In genomic region chr4:137267024-137267423, GRCh38 we compare ENCODE assay signal across 15 cellular contexts.
DNase-seq lines count a peak whose midpoint lies in the region; TF ChIP-seq lines count a peak whose summit lies in the region.
"Had no signal": no experiment of that assay in that cellular context is flagged by ENCODE, and none has a peak within 500 bp of the region (broad histone marks: within the 10 kb centered on the region; RNA-seq: fewer than 3 reads in every experiment).

No MANE protein-coding gene starts in this region.

- H3K4me3 ChIP-seq in fibroblast of mammary gland (ENCODE audit: control insufficient read depth, low read depth, low read length) (no peak overlapping the region), hepatocyte (no peak overlapping the region)
- H3K4me3 ChIP-seq: cardiac muscle cell, right lobe of liver had no signal

- no peaks in the 10 kb centered on the region for H3K9me3 ChIP-seq in hepatocyte (ENCODE audit: low read depth)
- H3K9me3 ChIP-seq: right lobe of liver had no signal

- H2AFZ ChIP-seq in hepatocyte: no peak overlapping the region

- DNase-seq in GM04503 (ENCODE audit: low read depth): peak; percentile 50
- DNase-seq in RPMI7951 (ENCODE audit: low read depth): peak; percentile 50
- DNase-seq in fibroblast of mammary gland (ENCODE audit: low read depth): peak; percentile 75
- peak; percentile 11 for DNase-seq in renal cortical epithelial cell (ENCODE audit: low read depth)
- no peak for DNase-seq in dermis blood vessel endothelial cell
- no peak for DNase-seq in activated CD4-positive, alpha-beta T cell treated with anti-CD3 and anti-CD28 coated beads, Interleukin-2, amount 50 U/mL, for 4 hours
- DNase-seq in NOMO-1 (lab: John Stamatoyannopoulos, UW; ENCODE audit: unreplicated experiment in 2 of 2): no peak
- DNase-seq in hepatocyte (ENCODE audit: low spot score): no peak
- DNase-seq: activated gamma-delta T cell; CD4-positive, CD25-positive, alpha-beta regulatory T cell; GDM1; NCI-H1105 treated with DMSO at 0.1 percent for 48 hours; right lobe of liver; stimulated activated CD4-positive, alpha-beta T cell treated with anti-CD3 and anti-CD28 coated beads, Interleukin-4, amount 100 ng/mL, for 1 hour had no signal

- no peaks in the 10 kb centered on the region for H3K27me3 ChIP-seq in hepatocyte
- H3K27me3 ChIP-seq: cardiac muscle cell, right lobe of liver had no signal

- H4K20me1 ChIP-seq in hepatocyte (ENCODE audit: insufficient read depth, poor library complexity, severe bottlenecking): no peaks in the 10 kb centered on the region

- no peak for TF ChIP-seq CTCF in fibroblast of mammary gland (conservative IDR thresholded peaks at IDR 0.05; ENCODE audit: control insufficient read depth, insufficient read depth, low read depth, low read length)
- no peak for TF ChIP-seq CTCF in hepatocyte (IDR thresholded peaks at IDR 0.05; ENCODE audit: poor library complexity)

- H3K27ac ChIP-seq in hepatocyte: no peak overlapping the region
- H3K27ac ChIP-seq: cardiac muscle cell, right lobe of liver had no signal

- H3K79me2 ChIP-seq in hepatocyte: no peaks in the 10 kb centered on the region

- H3K9me2 ChIP-seq in hepatocyte (replicated peaks; ENCODE audit: insufficient read depth): no peaks in the 10 kb centered on the region

- no peaks in the 10 kb centered on the region for H3K4me1 ChIP-seq in hepatocyte (ENCODE audit: insufficient read depth)
- H3K4me1 ChIP-seq: right lobe of liver had no signal

- H3K36me3 ChIP-seq in hepatocyte (replicated peaks; ENCODE audit: insufficient read depth, low read depth): no peaks in the 10 kb centered on the region
- H3K36me3 ChIP-seq: cardiac muscle cell, right lobe of liver had no signal

- H3K4me2 ChIP-seq in hepatocyte: no peak overlapping the region

- 91% methylated on average over 2 of the region's 2 CpGs for WGBS in hepatocyte (ENCODE audit: low lambda C conversion rate, missing lambda C conversion rate)

Comparison
In these comparisons a context has a peak if more than half of its experiments do, and no peak if none do; other contexts are left out.
1. DNase-seq: peak in GM04503 (single experiment), RPMI7951 (single experiment), fibroblast of mammary gland (single experiment) and renal cortical epithelial cell (single experiment); none in dermis blood vessel endothelial cell (single experiment), activated CD4-positive, alpha-beta T cell treated with anti-CD3 and anti-CD28 coated beads, Interleukin-2, amount 50 U/mL, for 4 hours (0 of 2), NOMO-1 (0 of 2) and hepatocyte (single experiment).